ENCODE assay signal across 22 cellular contexts in genomic region chr16:72084445-72084844, GRCh38. TPM values are rescaled to one million over a fixed set of nuclear protein-coding genes. Genes with fewer than 3 reads are reported as not detected.
DNase-seq lines count a peak whose midpoint lies in the region; ATAC-seq, FAIRE-seq and TF ChIP-seq lines count a peak whose summit lies in the region.
"Had no signal": no experiment of that assay in that cellular context is flagged by ENCODE, and none has a peak within 500 bp of the region (broad histone marks: within the 10 kb centered on the region; RNA-seq: fewer than 3 reads in every experiment).

No MANE protein-coding gene starts in this region.

- TF ChIP-seq POLR2A in K562 (conservative IDR thresholded peaks at IDR 0.05), result no peak

- H3K27ac ChIP-seq in right cardiac atrium (ENCODE audit: low read length) (peak overlapping the region; percentile 36), right atrium auricular region (peak overlapping the region in 1 of 2 donors; percentile 37), HEK293 (ENCODE audit: extremely low read depth, low read depth, low read length) (no peak overlapping the region), K562 (ENCODE audit: extremely low read depth, low read depth, low read length) (no peak overlapping the region)
- H3K27ac ChIP-seq: GM23248 had no signal

- no peak for TF ChIP-seq CTCF in right atrium auricular region (IDR thresholded peaks at IDR 0.05)
- no peak for TF ChIP-seq CTCF in HEK293 (tag by site-specific recombination; IDR thresholded peaks at IDR 0.05)
- no peak for TF ChIP-seq CTCF in K562 (IDR thresholded peaks at IDR 0.05 in 2 of 3, conservative IDR thresholded peaks at IDR 0.05 in 1 of 3; ENCODE audit: insufficient read depth in 2 of 3, low read depth in 1 of 3, low read length in 3 of 3)

- WGBS in right cardiac atrium, result 98% methylated on average over 10 of the region's 10 CpGs
- 98% methylated on average over 10 of the region's 10 CpGs for WGBS in K562 (ENCODE audit: insufficient coverage, low coverage, missing lambda C conversion rate)

- H3K27me3 ChIP-seq in right cardiac atrium (ENCODE audit: control insufficient read depth, insufficient read depth), result no peaks in the 10 kb centered on the region
- no peaks in the 10 kb centered on the region for H3K27me3 ChIP-seq in right atrium auricular region
- H3K27me3 ChIP-seq in K562 (ENCODE audit: control insufficient read depth in 2 of 2, insufficient read depth in 2 of 2, low read length in 2 of 2), result no peaks in the 10 kb centered on the region

- CTCF ChIA-PET in HEK293 (lab: Yijun Ruan, JAX), result no interaction called here
- CTCF ChIA-PET in K562 (lab: Yijun Ruan, JAX; ENCODE audit: low intra/inter-chr PET ratio), result no interaction called here

- ATAC-seq in right cardiac atrium, result no peak
- ATAC-seq in K562, result no peak
- ATAC-seq in HG03442 (IDR thresholded peaks at IDR 0.05; ENCODE audit: unreplicated experiment), result no peak

- H3K36me3 ChIP-seq in right atrium auricular region (peaks cover 49% of the 10 kb centered on the region), HEK293 (ENCODE audit: control insufficient read depth in 2 of 2, insufficient read depth in 1 of 2, low read length in 2 of 2) (peaks cover 9 to 50% of the 10 kb centered on the region in 2 experiments), K562 (ENCODE audit: control insufficient read depth, insufficient read depth, low read length) (peaks cover 43% of the 10 kb centered on the region)

- no peak for TF ChIP-seq RAD21 in K562 (CRISPR knock-in tag; conservative IDR thresholded peaks at IDR 0.05 in 1 of 2, IDR thresholded peaks at IDR 0.05 in 1 of 2)

- H3K4me1 ChIP-seq in right cardiac atrium (ENCODE audit: control insufficient read depth, insufficient read depth, low read length) (peaks cover 6% of the 10 kb centered on the region), right atrium auricular region (peaks cover 0 to 12% of the 10 kb centered on the region in 2 donors), HEK293 (ENCODE audit: control insufficient read depth, insufficient read depth, low read length) (no peaks in the 10 kb centered on the region), K562 (replicated peaks in 1 of 2; ENCODE audit: control insufficient read depth in 2 of 2, insufficient read depth in 2 of 2, low read length in 2 of 2) (no peaks in the 10 kb centered on the region)

- intact Hi-C loops in right cardiac atrium (cut with DNase I) (no loop called here), K562 (cut with micrococcal nuclease) (no loop called here)

- H3K9ac ChIP-seq in K562 (ENCODE audit: insufficient read depth in 1 of 2, low read depth in 2 of 2, low read length in 2 of 2), result no peak overlapping the region
- H3K9ac ChIP-seq: GM23248 had no signal

- H3K4me2 ChIP-seq in K562 (ENCODE audit: insufficient read depth, low read length), result no peak overlapping the region

- no TSS peak for BruUV-seq in K562 (replicated peaks; lab: Mats Ljungman, UMichigan)

- no peaks in the 10 kb centered on the region for H3K9me1 ChIP-seq in K562 (ENCODE audit: control insufficient read depth, insufficient read depth, low read length)

- H2AFZ ChIP-seq in K562 (ENCODE audit: low read depth, low read length), result no peak overlapping the region
- H2AFZ ChIP-seq: GM23248 had no signal

- H4K20me1 ChIP-seq in K562 (replicated peaks; ENCODE audit: control insufficient read depth, insufficient read depth, low read length), result no peaks in the 10 kb centered on the region

- in situ Hi-C loops in K562 (cut with MboI), result no loop called here

- no peaks in the 10 kb centered on the region for H3K79me2 ChIP-seq in K562 (ENCODE audit: control insufficient read depth, insufficient read depth, low read length)

- TF ChIP-seq EP300 in K562 (IDR thresholded peaks at IDR 0.05; ENCODE audit: low read length), result no peak

- no peaks in the 10 kb centered on the region for H3K9me3 ChIP-seq in right cardiac atrium (ENCODE audit: control insufficient read depth, low read length)
- peaks cover 0 to 8% of the 10 kb centered on the region in 2 donors for H3K9me3 ChIP-seq in right atrium auricular region
- no peaks in the 10 kb centered on the region for H3K9me3 ChIP-seq in HEK293 (ENCODE audit: control insufficient read depth, insufficient read depth, low read depth, low read length)
- peaks cover 8% of the 10 kb centered on the region for H3K9me3 ChIP-seq in K562 (replicated peaks; ENCODE audit: control insufficient read depth, insufficient read depth, low read depth, low read length)

- POLR2A ChIA-PET in HEK293 (lab: Yijun Ruan, JAX), result no interaction called here
- POLR2A ChIA-PET in K562 (lab: Yijun Ruan, JAX), result interaction anchor here (1.0 to 1.8 kb wide), 3 partner anchors 8 to 12 kb away, joined by 4 to 9 read pairs (median 5); partner anchors contain the start of genes DHX38 and TXNL4B

- no peak for FAIRE-seq in K562 (lab: Jason Lieb, UNC)
- FAIRE-seq: G401.6, GM19239, H1 had no signal

- H3K4me3 ChIP-seq in right cardiac atrium (ENCODE audit: low read length) (no peak overlapping the region), right atrium auricular region (no peak overlapping the region), HEK293 (ENCODE audit: low read depth, low read length) (no peak overlapping the region), K562 (no peak overlapping the region)
- H3K4me3 ChIP-seq: GM23248 had no signal

- DNase-seq in right cardiac atrium (no peak), right atrium auricular region (ENCODE audit: low spot score) (no peak), K562 (ENCODE audit: extremely low read depth in 1 of 4, low spot score in 3 of 4) (no peak), DMS79 treated with DMSO at 0.1 percent for 48 hours (lab: John Stamatoyannopoulos, UW) (no peak)
- DNase-seq: C1 segment of cervical spinal cord; Calu3; CD4-positive, alpha-beta memory T cell; COR-L47; DMS53; DND-41; GM23248; H7; HCEC 1CT; HFFc6 had no signal

RNA-seq across cellular contexts. Expression of gene TXNL4B, which starts 9.0 kb away (rescaled TPM):
- 1 to 10 TPM; 4.5 to 7.9 (median 5.4) TPM for total RNA-seq in right cardiac atrium
- 5.0 TPM for polyA plus RNA-seq in right cardiac atrium
- total RNA-seq in right atrium auricular region, result 1 to 10 TPM; 3.9 to 7.0 TPM
- total RNA-seq in K562 (2011; cell fraction: chromatin; rRNA removed; ENCODE audit: low replicate concordance), result 23.5 and 42.9 TPM in 2 replicates
- total RNA-seq in K562 (2011; cell fraction: nucleolus; rRNA removed), result 14.0 and 14.7 TPM in 2 replicates
- total RNA-seq in K562 (2011; cell fraction: nucleoplasm; rRNA removed), result 18.0 and 21.7 TPM in 2 replicates
- total RNA-seq in K562 (2014; rRNA removed), result 11.9 and 14.6 TPM in 2 replicates
- 22.9 and 24.0 TPM in 2 replicates for total RNA-seq in K562 (2014; rRNA removed; fragmentation: Illumina TruSeq; extraction: Trizol)
- total RNA-seq in K562 (2015; rRNA removed; fragmentation: Illumina TruSeq; extraction: Trizol), result 14.4 and 15.9 TPM in 2 replicates
- total RNA-seq in K562 (2021), result 19.9 and 21.5 TPM in 2 replicates
- polyA plus RNA-seq in K562 (2011; rRNA removed), result 25.7 and 38.0 TPM in 2 replicates
- polyA plus RNA-seq in K562 (2011; cell fraction: cytosol; rRNA removed), result 15.0 and 22.2 TPM in 2 replicates
- polyA plus RNA-seq in K562 (2011; cell fraction: nucleus; rRNA removed), result 11.2 and 12.1 TPM in 2 replicates
- polyA plus RNA-seq in K562 (2012), result 12.0 and 15.4 TPM in 2 replicates
- polyA plus RNA-seq in K562 (2014; fragmentation: Illumina TruSeq; extraction: Trizol), result 20.0 and 23.3 TPM in 2 replicates
- 10 to 100 TPM; 22.3 to 26.9 TPM for polyA plus RNA-seq in K562 (2014; fragmentation: Nextera tagmentation; extraction: Ambion mirVana)
- 19.9 and 21.9 TPM in 2 replicates for polyA plus RNA-seq in K562 (2014; rRNA removed)
- 20.4 and 23.6 TPM in 2 replicates for polyA minus RNA-seq in K562 (2011; rRNA and poly(A)+ RNA removed)
- 8.6 and 12.0 TPM in 2 replicates for polyA minus RNA-seq in K562 (2011; cell fraction: cytosol; rRNA and poly(A)+ RNA removed)
- 8.8 and 17.0 TPM in 2 replicates for polyA minus RNA-seq in K562 (2011; cell fraction: nucleus; rRNA and poly(A)+ RNA removed)

RNA-seq across cellular contexts. Expression of gene DHX38, which starts 9.2 kb away (rescaled TPM):
- total RNA-seq in right cardiac atrium, result 10 to 100 TPM; 37.2 to 45.9 (median 43.1) TPM
- polyA plus RNA-seq in right cardiac atrium, result 27.7 TPM
- total RNA-seq in right atrium auricular region, result 10 to 100 TPM; 34.4 to 41.6 TPM
- total RNA-seq in K562 (2011; cell fraction: chromatin; rRNA removed; ENCODE audit: low replicate concordance), result 206 and 282 TPM in 2 replicates
- 127 and 144 TPM in 2 replicates for total RNA-seq in K562 (2011; cell fraction: nucleolus; rRNA removed)
- 116 and 134 TPM in 2 replicates for total RNA-seq in K562 (2011; cell fraction: nucleoplasm; rRNA removed)
- 60.2 and 63.7 TPM in 2 replicates for total RNA-seq in K562 (2014; rRNA removed)
- 30.1 and 32.8 TPM in 2 replicates for total RNA-seq in K562 (2014; rRNA removed; fragmentation: Illumina TruSeq; extraction: Trizol)
- 39.6 and 43.5 TPM in 2 replicates for total RNA-seq in K562 (2015; rRNA removed; fragmentation: Illumina TruSeq; extraction: Trizol)
- 54.8 and 76.8 TPM in 2 replicates for total RNA-seq in K562 (2021)
- polyA plus RNA-seq in K562 (2011; rRNA removed), result 31.2 and 45.2 TPM in 2 replicates
- 38.9 and 39.4 TPM in 2 replicates for polyA plus RNA-seq in K562 (2011; cell fraction: cytosol; rRNA removed)
- 221 and 229 TPM in 2 replicates for polyA plus RNA-seq in K562 (2011; cell fraction: nucleus; rRNA removed)
- polyA plus RNA-seq in K562 (2012), result 53.2 and 74.0 TPM in 2 replicates
- polyA plus RNA-seq in K562 (2014; fragmentation: Illumina TruSeq; extraction: Trizol), result 40.8 and 45.3 TPM in 2 replicates
- polyA plus RNA-seq in K562 (2014; fragmentation: Nextera tagmentation; extraction: Ambion mirVana), result 1 to 10 TPM; 2.8 to 4.6 TPM
- polyA plus RNA-seq in K562 (2014; rRNA removed), result 43.3 and 60.5 TPM in 2 replicates
- 66.8 and 81.1 TPM in 2 replicates for polyA minus RNA-seq in K562 (2011; rRNA and poly(A)+ RNA removed)
- 46.6 and 58.3 TPM in 2 replicates for polyA minus RNA-seq in K562 (2011; cell fraction: cytosol; rRNA and poly(A)+ RNA removed)
- 57.4 and 69.6 TPM in 2 replicates for polyA minus RNA-seq in K562 (2011; cell fraction: nucleus; rRNA and poly(A)+ RNA removed)

RNA-seq across cellular contexts. Expression of gene HPR, which starts 21.4 kb away (rescaled TPM):
- total RNA-seq in right cardiac atrium, result 10 to 100 TPM; 13.2 to 25.3 (median 15.8) TPM
- 38.7 TPM for polyA plus RNA-seq in right cardiac atrium
- total RNA-seq in right atrium auricular region, result 10 to 100 TPM; 16.1 to 25.4 TPM
- total RNA-seq in K562 (2011; cell fraction: chromatin; rRNA removed; ENCODE audit: low replicate concordance), result not detected in 2 replicates
- not detected in 2 replicates for total RNA-seq in K562 (2011; cell fraction: nucleolus; rRNA removed)
- not detected in 2 replicates for total RNA-seq in K562 (2011; cell fraction: nucleoplasm; rRNA removed)
- total RNA-seq in K562 (2014; rRNA removed), result not detected in 2 replicates
- not detected in 2 replicates for total RNA-seq in K562 (2014; rRNA removed; fragmentation: Illumina TruSeq; extraction: Trizol)
- not detected in 2 replicates for total RNA-seq in K562 (2015; rRNA removed; fragmentation: Illumina TruSeq; extraction: Trizol)
- total RNA-seq in K562 (2021), result not detected in 2 replicates
- not detected in 2 replicates for polyA plus RNA-seq in K562 (2011; rRNA removed)
- 0.25 TPM in 1 of 2 replicates, not detected in the other for polyA plus RNA-seq in K562 (2011; cell fraction: cytosol; rRNA removed)
- polyA plus RNA-seq in K562 (2011; cell fraction: nucleus; rRNA removed), result not detected in 2 replicates
- not detected in 2 replicates for polyA plus RNA-seq in K562 (2012)
- polyA plus RNA-seq in K562 (2014; fragmentation: Illumina TruSeq; extraction: Trizol), result not detected in 2 replicates
- polyA plus RNA-seq in K562 (2014; fragmentation: Nextera tagmentation; extraction: Ambion mirVana), result under 1 TPM in 1 of 2 experiments, not detected in 1; 0.07 TPM
- polyA plus RNA-seq in K562 (2014; rRNA removed), result not detected in 2 replicates
- polyA minus RNA-seq in K562 (2011; rRNA and poly(A)+ RNA removed), result not detected in 2 replicates
- polyA minus RNA-seq in K562 (2011; cell fraction: cytosol; rRNA and poly(A)+ RNA removed), result not detected in 2 replicates
- not detected in 2 replicates for polyA minus RNA-seq in K562 (2011; cell fraction: nucleus; rRNA and poly(A)+ RNA removed)
- total RNA-seq: A172; A673; Calu3; CD4-positive, alpha-beta memory T cell; GM23248; H1; H7; HFFc6 had no signal
- polyA plus RNA-seq: BJ; CD4-positive, alpha-beta memory T cell; GM23248 had no signal

RNA-seq across cellular contexts. Expression of gene HP, which starts 30.1 kb away (rescaled TPM):
- total RNA-seq in right cardiac atrium (100 to 1,000 TPM in 1 of 4 donors, 10 to 100 TPM in 2, 1 to 10 TPM in 1; 3.1 to 103 (median 36.3) TPM), right atrium auricular region (1,000 to 10,000 TPM in 1 of 2 donors, 10 to 100 TPM in 1; 52.7 to 1,105 TPM), K562 (2014; rRNA removed) (not detected in 2 replicates), K562 (2014; rRNA removed; fragmentation: Illumina TruSeq; extraction: Trizol) (not detected in 2 replicates), K562 (2015; rRNA removed; fragmentation: Illumina TruSeq; extraction: Trizol) (not detected in 2 replicates), K562 (2021) (8.0 and 8.7 TPM in 2 replicates)
- polyA plus RNA-seq in right cardiac atrium (13.2 TPM), K562 (2011; rRNA removed) (not detected in 2 replicates), K562 (2014; fragmentation: Illumina TruSeq; extraction: Trizol) (not detected in 2 replicates), K562 (2014; fragmentation: Nextera tagmentation; extraction: Ambion mirVana) (under 1 TPM in 1 of 2 experiments, not detected in 1; 0.04 TPM), K562 (2014; rRNA removed) (not detected in 2 replicates)
- not detected in 2 replicates for total RNA-seq in K562 (2011; cell fraction: chromatin; rRNA removed; ENCODE audit: low replicate concordance)
- total RNA-seq in K562 (2011; cell fraction: nucleolus; rRNA removed), result not detected in 2 replicates
- total RNA-seq in K562 (2011; cell fraction: nucleoplasm; rRNA removed), result not detected in 2 replicates
- polyA plus RNA-seq in K562 (2011; cell fraction: cytosol; rRNA removed), result not detected in 2 replicates
- 0.13 TPM in 1 of 2 replicates, not detected in the other for polyA plus RNA-seq in K562 (2011; cell fraction: nucleus; rRNA removed)
- 0.03 TPM in 1 of 2 replicates, not detected in the other for polyA plus RNA-seq in K562 (2012)
- not detected in 2 replicates for polyA minus RNA-seq in K562 (2011; rRNA and poly(A)+ RNA removed)
- polyA minus RNA-seq in K562 (2011; cell fraction: cytosol; rRNA and poly(A)+ RNA removed), result 6.0 TPM in 1 of 2 replicates, not detected in the other
- not detected in 2 replicates for polyA minus RNA-seq in K562 (2011; cell fraction: nucleus; rRNA and poly(A)+ RNA removed)
- total RNA-seq: A172; A673; Calu3; CD4-positive, alpha-beta memory T cell; GM23248; H1; HFFc6 had no signal
- polyA plus RNA-seq: BJ; CD4-positive, alpha-beta memory T cell; GM23248; H1 had no signal

Comparison
In these comparisons a context has a peak if more than half of its experiments do, and no peak if none do; other contexts are left out.
1. RNA of gene HPR, which starts 21.4 kb away (total RNA-seq): 16.1 to 25.4 TPM in right atrium auricular region and 13.2 to 25.3 TPM in right cardiac atrium; not detected in K562; every median in the first group is over 10 times any median in the second.